ENCODE assay signal across 18 cellular contexts in genomic region chr11:72829178-72829577, GRCh38. TPM values are rescaled to one million over a fixed set of nuclear protein-coding genes. Genes with fewer than 3 reads are reported as not detected.
DNase-seq lines count a peak whose midpoint lies in the region; ATAC-seq and TF ChIP-seq lines count a peak whose summit lies in the region.
"Had no signal": no experiment of that assay in that cellular context is flagged by ENCODE, and none has a peak within 500 bp of the region (broad histone marks: within the 10 kb centered on the region; RNA-seq: fewer than 3 reads in every experiment).

No MANE protein-coding gene starts in this region.

- no peaks in the 10 kb centered on the region for H3K9me3 Mint-ChIP-seq in dendritic cell treated with granulocyte-macrophage colony-stimulating factor and Interleukin-4, amounts not matched to agents 40 ng/mL and 50 ng/mL, for 4 days
- H3K9me3 Mint-ChIP-seq in nephron progenitor cell: no peaks in the 10 kb centered on the region
- H3K9me3 Mint-ChIP-seq: activated naive CD8-positive, alpha-beta T cell treated with anti-CD3 and anti-CD28 coated beads for 36 hours had no signal

- TF ChIP-seq EP300 in gastroesophageal sphincter (IDR thresholded peaks at IDR 0.05): no peak

- TF ChIP-seq CTCF in left ventricle myocardium inferior (IDR thresholded peaks at IDR 0.05; ENCODE audit: borderline replicate concordance) (no peak), nephron progenitor cell (IDR thresholded peaks at IDR 0.05) (no peak), gastroesophageal sphincter (IDR thresholded peaks at IDR 0.05) (no peak)

- H3K4me1 Mint-ChIP-seq in dendritic cell treated with granulocyte-macrophage colony-stimulating factor and Interleukin-4, amounts not matched to agents 40 ng/mL and 50 ng/mL, for 4 days (ENCODE audit: low read depth): peaks cover 78% of the 10 kb centered on the region
- peaks cover 33% of the 10 kb centered on the region for H3K4me1 Mint-ChIP-seq in nephron progenitor cell

- no peaks in the 10 kb centered on the region for H3K27me3 Mint-ChIP-seq in dendritic cell treated with granulocyte-macrophage colony-stimulating factor and Interleukin-4, amounts not matched to agents 40 ng/mL and 50 ng/mL, for 4 days
- no peaks in the 10 kb centered on the region for H3K27me3 Mint-ChIP-seq in nephron progenitor cell (ENCODE audit: low read depth, poor library complexity)
- H3K27me3 Mint-ChIP-seq: activated naive CD8-positive, alpha-beta T cell treated with anti-CD3 and anti-CD28 coated beads for 36 hours had no signal

- H3K4me3 Mint-ChIP-seq in dendritic cell treated with granulocyte-macrophage colony-stimulating factor and Interleukin-4, amounts not matched to agents 40 ng/mL and 50 ng/mL, for 4 days: no peak overlapping the region
- H3K4me3 Mint-ChIP-seq in nephron progenitor cell: no peak overlapping the region
- H3K4me3 Mint-ChIP-seq: activated naive CD8-positive, alpha-beta T cell treated with anti-CD3 and anti-CD28 coated beads for 36 hours had no signal

- H3K27ac Mint-ChIP-seq in dendritic cell treated with granulocyte-macrophage colony-stimulating factor and Interleukin-4, amounts not matched to agents 40 ng/mL and 50 ng/mL, for 4 days: peak overlapping the region; percentile 77
- H3K27ac Mint-ChIP-seq in nephron progenitor cell: peak overlapping the region; percentile 36

- H3K36me3 Mint-ChIP-seq in dendritic cell treated with granulocyte-macrophage colony-stimulating factor and Interleukin-4, amounts not matched to agents 40 ng/mL and 50 ng/mL, for 4 days (ENCODE audit: low read depth): peaks cover 93% of the 10 kb centered on the region
- H3K36me3 Mint-ChIP-seq in nephron progenitor cell (ENCODE audit: low read depth): no peaks in the 10 kb centered on the region

- H3K4me1 ChIP-seq in left ventricle myocardium inferior (peaks cover 47% of the 10 kb centered on the region), gastroesophageal sphincter (peaks cover 2 to 32% (median 20%) of the 10 kb centered on the region in 3 donors)
- H3K4me1 ChIP-seq: HAP-1 had no signal

- H3K36me3 ChIP-seq in left ventricle myocardium inferior (no peaks in the 10 kb centered on the region), MG63 (peaks cover 3% of the 10 kb centered on the region), gastroesophageal sphincter (peaks cover 0 to 19% of the 10 kb centered on the region in 2 donors)
- H3K36me3 ChIP-seq: gastrocnemius medialis, HAP-1 had no signal

- H3K27me3 ChIP-seq in left ventricle myocardium inferior (ENCODE audit: low read depth) (no peaks in the 10 kb centered on the region), MG63 (no peaks in the 10 kb centered on the region), gastroesophageal sphincter (no peaks in the 10 kb centered on the region)
- H3K27me3 ChIP-seq: esophagus squamous epithelium, gastrocnemius medialis had no signal

- peak overlapping the region; percentile 63 for H3K27ac ChIP-seq in left ventricle myocardium inferior (replicated peaks)
- no peak overlapping the region for H3K27ac ChIP-seq in gastroesophageal sphincter

- DNase-seq in left ventricle myocardium inferior (no peak), left cardiac atrium (no peak), nephron progenitor cell (no peak), MG63 (no peak), Right ventricle myocardium superior (no peak)
- DNase-seq: activated CD4-positive, alpha-beta T cell treated with anti-CD3 and anti-CD28 coated beads, Interleukin-2, amount 50 U/mL, for 48 hours; activated naive CD8-positive, alpha-beta T cell treated with anti-CD3 and anti-CD28 coated beads for 36 hours; effector memory CD4-positive, alpha-beta T cell; esophagus squamous epithelium; gastrocnemius medialis; islet precursor cell; mammary epithelial cell; NCI-H510A treated with DMSO at 0.1 percent for 48 hours; substantia nigra; T-helper 2 cell had no signal

- H3K4me3 ChIP-seq in left ventricle myocardium inferior: no peak overlapping the region
- H3K4me3 ChIP-seq in MG63: no peak overlapping the region
- no peak overlapping the region for H3K4me3 ChIP-seq in gastroesophageal sphincter
- H3K4me3 ChIP-seq: esophagus squamous epithelium, gastrocnemius medialis, HAP-1 had no signal

- no peak for TF ChIP-seq POLR2A in gastroesophageal sphincter (IDR thresholded peaks at IDR 0.05)

- intact Hi-C loops in left ventricle myocardium inferior (cut with micrococcal nuclease): no loop called here
- intact Hi-C loops in left cardiac atrium (cut with DNase I): loop anchor here in 1 of 2 donors (5.0 kb wide), 1 partner anchor 348 kb away; no protein-coding TSS in a partner anchor
- intact Hi-C loops in dendritic cell treated with granulocyte-macrophage colony-stimulating factor and Interleukin-4, amounts not matched to agents 40 ng/mL and 50 ng/mL, for 4 days (cut with micrococcal nuclease): no loop called here
- intact Hi-C loops in Right ventricle myocardium superior (cut with DNase I): no loop called here

- no peaks in the 10 kb centered on the region for H3K9me3 ChIP-seq in left ventricle myocardium inferior (replicated peaks)
- H3K9me3 ChIP-seq in MG63: no peaks in the 10 kb centered on the region
- no peaks in the 10 kb centered on the region for H3K9me3 ChIP-seq in gastroesophageal sphincter
- H3K9me3 ChIP-seq: esophagus squamous epithelium, gastrocnemius medialis, HAP-1 had no signal

- ATAC-seq in left cardiac atrium (no peak), Right ventricle myocardium superior (ENCODE audit: poor library complexity) (no peak), gastroesophageal sphincter (no peak)
- ATAC-seq: gastrocnemius medialis had no signal

- 71% methylated on average over 1 of the region's 13 CpGs; no CpG with 5 or more reads in 1 of the 2 donors for WGBS in gastroesophageal sphincter (ENCODE audit: low coverage in 1 of 2), 2 donors

RNA-seq across cellular contexts. Expression of gene ATG16L2, which starts 15.0 kb away (rescaled TPM):
- total RNA-seq in left ventricle myocardium inferior (14.4 TPM), left cardiac atrium (10 to 100 TPM; 11.9 to 16.3 TPM), Right ventricle myocardium superior (16.8 TPM), gastroesophageal sphincter (10 to 100 TPM in 3 of 4 donors, 1 to 10 TPM in 1; 8.3 to 27.9 (median 16.5) TPM)
- total RNA-seq in MG63 (2014; rRNA removed; shearing (Covaris generic); ENCODE audit: low replicate concordance): 2.2 and 5.1 TPM in 2 replicates

RNA-seq across cellular contexts. Expression of gene STARD10, which starts 35.3 kb away (rescaled TPM):
- total RNA-seq in left ventricle myocardium inferior (93.6 TPM), left cardiac atrium (10 to 100 TPM; 87.4 to 93.9 TPM), Right ventricle myocardium superior (117 TPM), gastroesophageal sphincter (10 to 100 TPM; 35.8 to 56.6 (median 45.0) TPM)
- 0.91 and 15.1 TPM in 2 replicates for total RNA-seq in MG63 (2014; rRNA removed; shearing (Covaris generic); ENCODE audit: low replicate concordance)
